In the genomic region with DNA sequence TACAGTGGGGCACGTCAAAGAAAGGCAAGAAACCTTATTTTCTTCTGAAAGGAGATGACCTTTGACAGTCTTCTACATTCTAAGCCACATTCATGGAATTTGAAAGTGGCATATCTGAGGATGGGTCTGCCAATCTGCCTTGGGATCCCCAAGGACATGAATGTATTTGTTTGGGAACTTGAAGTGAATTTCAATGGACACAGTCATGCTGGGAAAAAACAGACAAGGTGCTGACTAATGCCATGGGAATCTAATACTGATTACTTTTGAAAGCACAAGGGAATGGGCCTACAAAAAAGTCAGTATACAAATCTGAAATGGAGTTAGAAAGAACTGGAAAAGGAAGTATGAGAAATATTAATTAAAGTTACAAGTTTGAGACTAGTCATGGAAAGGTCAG, we compare ENCODE assay signal across 14 cellular contexts.
A peak's percentile ranks its signal among the peaks of the same experiment; 100 is the strongest.
DNase-seq lines count a peak whose midpoint lies in the region; ATAC-seq and TF ChIP-seq lines count a peak whose summit lies in the region.
"Had no signal": no experiment of that assay in that cellular context is flagged by ENCODE, and none has a peak within 500 bp of the region (broad histone marks: within the 10 kb centered on the region; RNA-seq: fewer than 3 reads in every experiment).

No MANE protein-coding gene starts in this region.

- H3K4me3 ChIP-seq in fibroblast of mammary gland (ENCODE audit: control insufficient read depth, low read depth, low read length) = no peak overlapping the region
- H3K4me3 ChIP-seq: esophagus muscularis mucosa, left ventricle myocardium inferior, ovary had no signal

- in situ Hi-C loops in Caki2 (cut with HindIII; ENCODE audit: low pct_unique_long_range_greater_than_20kb, low sequenced_read_pairs) = no loop called here

- CTCF ChIA-PET in RWPE1 (lab: Yijun Ruan, JAX) = interaction anchor here (0.9 to 1.0 kb wide), 2 partner anchors 29 to 75 kb away, joined by 3 to 6 read pairs; no protein-coding TSS in a partner anchor

- POLR2A ChIA-PET in RWPE1 (lab: Yijun Ruan, JAX; ENCODE audit: low non-redundant PET) = no interaction called here

- TF ChIP-seq CTCF in RWPE1 (conservative IDR thresholded peaks at IDR 0.05; ENCODE audit: low read depth) = no peak
- no peak for TF ChIP-seq CTCF in fibroblast of mammary gland (conservative IDR thresholded peaks at IDR 0.05; ENCODE audit: control insufficient read depth, insufficient read depth, low read depth, low read length)

- ATAC-seq in GM18870 (IDR thresholded peaks at IDR 0.05; ENCODE audit: unreplicated experiment) = no peak
- ATAC-seq: CD8-positive, alpha-beta T cell had no signal

- DNase-seq in Caki2 (ENCODE audit: low read depth) (peak; percentile 44), RWPE1 (ENCODE audit: low spot score) (peak; percentile 64), fibroblast of mammary gland (ENCODE audit: low read depth) (peak; percentile 80), pulmonary artery endothelial cell (ENCODE audit: low read depth, low spot score) (peak; percentile 57), nucleus accumbens (lab: John Stamatoyannopoulos, UW) (no peak), pons (ENCODE audit: low spot score) (no peak), NCI-H526 (lab: John Stamatoyannopoulos, UW) (no peak)
- DNase-seq: CD8-positive, alpha-beta T cell; left ventricle myocardium inferior; NCI-H1417 treated with DMSO at 0.1 percent for 48 hours; ovary; stimulated activated CD4-positive, alpha-beta T cell treated with anti-CD3 and anti-CD28 coated beads, Interleukin-4, amount 100 ng/mL, for 4 hours had no signal

- no peak overlapping the region for H3K27ac ChIP-seq in RWPE1
- H3K27ac ChIP-seq: esophagus muscularis mucosa, left ventricle myocardium inferior, ovary had no signal

Comparison
In these comparisons a context has a peak if more than half of its experiments do, and no peak if none do; other contexts are left out.
1. DNase-seq: peak in Caki2 (single experiment), RWPE1 (single experiment), fibroblast of mammary gland (single experiment) and pulmonary artery endothelial cell (single experiment); none in nucleus accumbens (0 of 56), pons (single experiment) and NCI-H526 (0 of 2).